Comparison of ENCODE assay signal across 15 cellular contexts in genomic region chr11:106288988-106289387, GRCh38.
"Had no signal": no experiment of that assay in that cellular context is flagged by ENCODE, and none has a peak within 500 bp of the region (broad histone marks: within the 10 kb centered on the region; RNA-seq: fewer than 3 reads in every experiment).

No MANE protein-coding gene starts in this region.

- H3K9me3 Mint-ChIP-seq: activated CD4-positive, alpha-beta T cell treated with anti-CD3 and anti-CD28 coated beads, Interleukin-2, amount 10 ng/mL, durations not matched to agents 24 days and 14 days; nephron had no signal

- H3K27me3 Mint-ChIP-seq: activated CD4-positive, alpha-beta T cell treated with anti-CD3 and anti-CD28 coated beads, Interleukin-2, amount 10 ng/mL, durations not matched to agents 24 days and 14 days; stimulated activated naive CD8-positive, alpha-beta T cell treated with anti-CD3 and anti-CD28 coated beads, Interleukin-15, amount 100 ng/mL, for 72 hours had no signal

- ATAC-seq: left ventricle myocardium superior; psoas muscle; stimulated activated naive CD8-positive, alpha-beta T cell treated with anti-CD3 and anti-CD28 coated beads, Interleukin-15, amount 100 ng/mL, for 72 hours had no signal

- H3K9me3 ChIP-seq: adrenal gland, psoas muscle, thoracic aorta had no signal

- H3K4me1 Mint-ChIP-seq: activated CD4-positive, alpha-beta T cell treated with anti-CD3 and anti-CD28 coated beads, Interleukin-2, amount 10 ng/mL, durations not matched to agents 24 days and 14 days; stimulated activated naive CD8-positive, alpha-beta T cell treated with anti-CD3 and anti-CD28 coated beads, Interleukin-15, amount 100 ng/mL, for 72 hours had no signal

- H3K27ac ChIP-seq: adrenal gland, psoas muscle, thoracic aorta had no signal

- H3K36me3 ChIP-seq: adrenal gland, thoracic aorta had no signal

- H3K4me1 ChIP-seq: adrenal gland, psoas muscle had no signal

- DNase-seq: activated CD4-positive, alpha-beta T cell treated with anti-CD3 and anti-CD28 coated beads, Interleukin-2, amount 10 ng/mL, durations not matched to agents 24 days and 14 days; activated naive CD4-positive, alpha-beta T cell treated with anti-CD3 and anti-CD28 coated beads, Interleukin-2, amount 50 U/mL, for 16 hours; adrenal gland; central memory CD4-positive, alpha-beta T cell; dermis blood vessel endothelial cell; islet precursor cell; left ventricle myocardium superior; mesenchymal stem cell; psoas muscle; stimulated activated CD4-positive, alpha-beta T cell treated with anti-CD3 and anti-CD28 coated beads, Interleukin-4, amount 100 ng/mL, for 4 hours; stimulated activated naive CD8-positive, alpha-beta T cell treated with anti-CD3 and anti-CD28 coated beads, Interleukin-15, amount 100 ng/mL, for 72 hours; T-helper 1 cell had no signal

- H3K27ac Mint-ChIP-seq: activated CD4-positive, alpha-beta T cell treated with anti-CD3 and anti-CD28 coated beads, Interleukin-2, amount 10 ng/mL, durations not matched to agents 24 days and 14 days; activated T-helper 2 cell treated with anti-CD3 and anti-CD28 coated beads, Interferon-gamma antibody, Interleukin-2, Interleukin-4, amounts not matched to agents 10 μg/mL and 5 μg/mL and 100 μg/mL, durations not matched to agents 14 hours and 24 hours and 36 hours had no signal

- H3K4me3 ChIP-seq: adrenal gland, psoas muscle, thoracic aorta had no signal

- H3K4me3 Mint-ChIP-seq: activated CD4-positive, alpha-beta T cell treated with anti-CD3 and anti-CD28 coated beads, Interleukin-2, amount 10 ng/mL, durations not matched to agents 24 days and 14 days; nephron; stimulated activated naive CD8-positive, alpha-beta T cell treated with anti-CD3 and anti-CD28 coated beads, Interleukin-15, amount 100 ng/mL, for 72 hours had no signal
